ENCODE assay signal across 14 cellular contexts in genomic region chr20:47606414-47607207, GRCh38.
DNase-seq lines count a peak whose midpoint lies in the region; ATAC-seq, FAIRE-seq and TF ChIP-seq lines count a peak whose summit lies in the region.
"Had no signal": no experiment of that assay in that cellular context is flagged by ENCODE, and none has a peak within 500 bp of the region (broad histone marks: within the 10 kb centered on the region; RNA-seq: fewer than 3 reads in every experiment).

No MANE protein-coding gene starts in this region.

- POLR2A ChIA-PET in K562 (lab: Yijun Ruan, JAX): interaction anchor here (1.4 kb wide), 1 partner anchor 11 kb away, joined by 6 read pairs; no protein-coding TSS in a partner anchor

- H3K27me3 ChIP-seq in K562 (ENCODE audit: control insufficient read depth in 2 of 2, insufficient read depth in 2 of 2, low read length in 2 of 2): no peaks in the 10 kb centered on the region
- no peaks in the 10 kb centered on the region for H3K27me3 ChIP-seq in right lobe of liver
- no peaks in the 10 kb centered on the region for H3K27me3 ChIP-seq in dorsolateral prefrontal cortex
- H3K27me3 ChIP-seq: BE2C had no signal

- H3K36me3 Mint-ChIP-seq in activated naive CD4-positive, alpha-beta T cell treated with anti-CD3 and anti-CD28 coated beads, Interleukin-2, amount 10 ng/mL, durations not matched to agents 7 days and 5 days: peaks cover 43% of the 10 kb centered on the region
- peaks cover 40 to 53% of the 10 kb centered on the region in 2 donors for H3K36me3 Mint-ChIP-seq in stimulated activated naive B cell treated with anti-CD40 and anti-IgM and Interleukin-4, amounts not matched to agents 10 μg/mL and 1 μg/mL and 100 μg/mL, for 72 hours

- in situ Hi-C loops in K562 (cut with MboI): loop anchor here (10.0 kb wide), 1 partner anchor 322 kb away; no protein-coding TSS in a partner anchor

- intact Hi-C loops in K562 (cut with micrococcal nuclease): loop anchor here (2.0 kb wide), 2 partner anchors 32 to 246 kb away; no protein-coding TSS in a partner anchor
- intact Hi-C loops in right lobe of liver (cut with DNase I): no loop called here
- intact Hi-C loops in dorsolateral prefrontal cortex (cut with DNase I): no loop called here

- peak overlapping the region; percentile 86 for H3K27ac ChIP-seq in K562 (ENCODE audit: extremely low read depth, low read depth, low read length)
- no peak overlapping the region for H3K27ac ChIP-seq in right lobe of liver
- no peak overlapping the region for H3K27ac ChIP-seq in dorsolateral prefrontal cortex
- H3K27ac ChIP-seq: psoas muscle had no signal

- H4K20me1 ChIP-seq in K562 (replicated peaks; ENCODE audit: control insufficient read depth, insufficient read depth, low read length): no peaks in the 10 kb centered on the region

- TF ChIP-seq EP300 in K562 (IDR thresholded peaks at IDR 0.05; ENCODE audit: low read length): no peak

- TF ChIP-seq POLR2A in K562 (conservative IDR thresholded peaks at IDR 0.05) (0 out of 2 replicates have a peak, but pooled peaks have one; percentile 24), right lobe of liver (IDR thresholded peaks at IDR 0.05) (no peak)

- peaks cover 3% of the 10 kb centered on the region for H3K9me1 ChIP-seq in K562 (ENCODE audit: control insufficient read depth, insufficient read depth, low read length)

- CTCF ChIA-PET in activated naive CD4-positive, alpha-beta T cell treated with anti-CD3 and anti-CD28 coated beads, Interleukin-2, amount 10 ng/mL, durations not matched to agents 7 days and 5 days (lab: Charles Lee): no interaction called here
- CTCF ChIA-PET in K562 (lab: Yijun Ruan, JAX; ENCODE audit: low intra/inter-chr PET ratio): no interaction called here

- no peak overlapping the region for H3K4me3 ChIP-seq in K562
- H3K4me3 ChIP-seq in right lobe of liver: no peak overlapping the region
- no peak overlapping the region for H3K4me3 ChIP-seq in dorsolateral prefrontal cortex
- H3K4me3 ChIP-seq: psoas muscle had no signal

- H3K36me3 ChIP-seq in K562 (ENCODE audit: control insufficient read depth, insufficient read depth, low read length) (peaks cover 4% of the 10 kb centered on the region; the same call in 1 of the 3 replicates), right lobe of liver (no peaks in the 10 kb centered on the region)
- H3K36me3 ChIP-seq: BE2C had no signal

- no peaks in the 10 kb centered on the region for H3K9me3 Mint-ChIP-seq in activated naive CD4-positive, alpha-beta T cell treated with anti-CD3 and anti-CD28 coated beads, Interleukin-2, amount 10 ng/mL, durations not matched to agents 7 days and 5 days
- H3K9me3 Mint-ChIP-seq in stimulated activated naive B cell treated with anti-CD40 and anti-IgM and Interleukin-4, amounts not matched to agents 10 μg/mL and 1 μg/mL and 100 μg/mL, for 72 hours: no peaks in the 10 kb centered on the region

- peak overlapping the region; percentile 78 for H3K27ac Mint-ChIP-seq in activated naive CD4-positive, alpha-beta T cell treated with anti-CD3 and anti-CD28 coated beads, Interleukin-2, amount 10 ng/mL, durations not matched to agents 7 days and 5 days
- H3K27ac Mint-ChIP-seq in stimulated activated naive B cell treated with anti-CD40 and anti-IgM and Interleukin-4, amounts not matched to agents 10 μg/mL and 1 μg/mL and 100 μg/mL, for 72 hours: peak overlapping the region; percentile 82

- H2AFZ ChIP-seq in K562 (ENCODE audit: low read depth, low read length): peak overlapping the region; percentile 51

- no peaks in the 10 kb centered on the region for H3K9me3 ChIP-seq in K562 (replicated peaks; ENCODE audit: control insufficient read depth, insufficient read depth, low read depth, low read length)
- no peaks in the 10 kb centered on the region for H3K9me3 ChIP-seq in right lobe of liver
- H3K9me3 ChIP-seq: BE2C, psoas muscle had no signal

- H3K4me1 Mint-ChIP-seq in activated naive CD4-positive, alpha-beta T cell treated with anti-CD3 and anti-CD28 coated beads, Interleukin-2, amount 10 ng/mL, durations not matched to agents 7 days and 5 days: peaks cover 84% of the 10 kb centered on the region
- peaks cover 48 to 69% of the 10 kb centered on the region in 2 donors for H3K4me1 Mint-ChIP-seq in stimulated activated naive B cell treated with anti-CD40 and anti-IgM and Interleukin-4, amounts not matched to agents 10 μg/mL and 1 μg/mL and 100 μg/mL, for 72 hours

- H3K4me1 ChIP-seq in K562 (replicated peaks in 1 of 2; ENCODE audit: control insufficient read depth in 2 of 2, insufficient read depth in 2 of 2, low read length in 2 of 2): peaks cover 6 to 50% of the 10 kb centered on the region in 2 experiments
- peaks cover 0 to 13% (median 3%) of the 10 kb centered on the region in 4 donors for H3K4me1 ChIP-seq in right lobe of liver

- WGBS in K562 (ENCODE audit: insufficient coverage, low coverage, missing lambda C conversion rate): 47% methylated on average over 8 of the region's 8 CpGs
- WGBS in right lobe of liver (ENCODE audit: insufficient coverage, low coverage, low lambda C conversion rate, missing lambda C conversion rate): 95% methylated on average over 7 of the region's 8 CpGs

- no TSS peak for BruUV-seq in K562 (replicated peaks; lab: Mats Ljungman, UMichigan)

- peak overlapping the region in 1 of 2 experiments; percentile 65; a peak in 2 of 4 replicates for H3K9ac ChIP-seq in K562 (ENCODE audit: insufficient read depth in 1 of 2, low read depth in 2 of 2, low read length in 2 of 2)

- ATAC-seq in K562 (peak; percentile 32), right lobe of liver (no peak)
- peak in 1 of 2 donors; percentile 3 for ATAC-seq in stimulated activated naive B cell treated with anti-CD40 and anti-IgM and Interleukin-4, amounts not matched to agents 10 μg/mL and 1 μg/mL and 100 μg/mL, for 72 hours (replicated peaks)
- ATAC-seq: psoas muscle had no signal

- TF ChIP-seq CTCF in K562 (IDR thresholded peaks at IDR 0.05 in 2 of 3, conservative IDR thresholded peaks at IDR 0.05 in 1 of 3; ENCODE audit: insufficient read depth in 2 of 3, low read depth in 1 of 3, low read length in 3 of 3) (no peak), right lobe of liver (IDR thresholded peaks at IDR 0.05) (no peak), dorsolateral prefrontal cortex (IDR thresholded peaks at IDR 0.05 in 54 of 56, conservative IDR thresholded peaks at IDR 0.05 in 2 of 56; ENCODE audit: low read depth in 1 of 56, partially characterized antibody in 56 of 56) (no peak)

- TF ChIP-seq RAD21 in K562 (CRISPR knock-in tag; conservative IDR thresholded peaks at IDR 0.05 in 1 of 2, IDR thresholded peaks at IDR 0.05 in 1 of 2): no peak

- DNase-seq in activated naive CD4-positive, alpha-beta T cell treated with anti-CD3 and anti-CD28 coated beads, Interleukin-2, amount 10 ng/mL, durations not matched to agents 7 days and 5 days: no peak
- DNase-seq in activated naive CD4-positive, alpha-beta T cell treated with anti-CD3 and anti-CD28 coated beads, Interleukin-2, amount 50 U/mL, for 16 hours: no peak
- DNase-seq in NCI-H2196 (lab: John Stamatoyannopoulos, UW; ENCODE audit: unreplicated experiment): peak; percentile 66
- peak in 1 of 4 experiments; percentile 23 for DNase-seq in K562 (ENCODE audit: extremely low read depth in 1 of 4, low spot score in 3 of 4)
- DNase-seq in stimulated activated naive B cell treated with anti-CD40 and anti-IgM and Interleukin-4, amounts not matched to agents 10 μg/mL and 1 μg/mL and 100 μg/mL, for 72 hours: no peak
- DNase-seq in NCI-H82 treated with DMSO at 0.1 percent for 48 hours (lab: John Stamatoyannopoulos, UW; ENCODE audit: unreplicated experiment): no peak
- no peak for DNase-seq in right lobe of liver
- DNase-seq in dorsolateral prefrontal cortex: no peak
- DNase-seq: BE2C, NCI-H1048, psoas muscle, SHP77 treated with DMSO at 0.1 percent for 48 hours had no signal

- no peak for FAIRE-seq in K562 (lab: Jason Lieb, UNC)
- FAIRE-seq: bronchial epithelial cell, GM19239 had no signal

- peaks cover 61% of the 10 kb centered on the region for H3K79me2 ChIP-seq in K562 (ENCODE audit: control insufficient read depth, insufficient read depth, low read length)

- H3K27me3 Mint-ChIP-seq in activated naive CD4-positive, alpha-beta T cell treated with anti-CD3 and anti-CD28 coated beads, Interleukin-2, amount 10 ng/mL, durations not matched to agents 7 days and 5 days: no peaks in the 10 kb centered on the region
- no peaks in the 10 kb centered on the region for H3K27me3 Mint-ChIP-seq in stimulated activated naive B cell treated with anti-CD40 and anti-IgM and Interleukin-4, amounts not matched to agents 10 μg/mL and 1 μg/mL and 100 μg/mL, for 72 hours

- peak overlapping the region; percentile 1 for H3K4me3 Mint-ChIP-seq in activated naive CD4-positive, alpha-beta T cell treated with anti-CD3 and anti-CD28 coated beads, Interleukin-2, amount 10 ng/mL, durations not matched to agents 7 days and 5 days
- H3K4me3 Mint-ChIP-seq in stimulated activated naive B cell treated with anti-CD40 and anti-IgM and Interleukin-4, amounts not matched to agents 10 μg/mL and 1 μg/mL and 100 μg/mL, for 72 hours: peak overlapping the region; percentile 4 to 54

- peak overlapping the region; percentile 63 for H3K4me2 ChIP-seq in K562 (ENCODE audit: insufficient read depth, low read length)

TF ChIP-seq in K562, 482 proteins besides CTCF, POLR2A, EP300 and RAD21 (continues in another document):
- no peak for TF ChIP-seq ZFP91 (CRISPR knock-in tag; IDR thresholded peaks at IDR 0.05)
- no peak for TF ChIP-seq PML (IDR thresholded peaks at IDR 0.05; ENCODE audit: low read length)
- no peak for TF ChIP-seq E2F1 (CRISPR knock-in tag; IDR thresholded peaks at IDR 0.05)
- no peak for TF ChIP-seq ARHGAP35 (IDR thresholded peaks at IDR 0.05; ENCODE audit: partially characterized antibody)
